13 cellular contexts compared by ENCODE assay signal in genomic region chr5:132070460-132071337, GRCh38. TPM values are rescaled to one million over a fixed set of nuclear protein-coding genes. Genes with fewer than 3 reads are reported as not detected.
DNase-seq lines count a peak whose midpoint lies in the region; ATAC-seq, FAIRE-seq and TF ChIP-seq lines count a peak whose summit lies in the region.
"Had no signal": no experiment of that assay in that cellular context is flagged by ENCODE, and none has a peak within 500 bp of the region (broad histone marks: within the 10 kb centered on the region; RNA-seq: fewer than 3 reads in every experiment).

No MANE protein-coding gene starts in this region.

- CTCF ChIA-PET in CD4-positive, alpha-beta memory T cell (lab: Charles Lee; ENCODE audit: partially characterized antibody) = no interaction called here

- H3K4me3 ChIP-seq in CD4-positive, alpha-beta memory T cell (ENCODE audit: low read length in 2 of 2) = no peak overlapping the region
- no peak overlapping the region for H3K4me3 ChIP-seq in NB4 (ENCODE audit: low read depth, low read length)
- H3K4me3 ChIP-seq in astrocyte (ENCODE audit: insufficient read depth, low read depth, low read length) = no peak overlapping the region
- H3K4me3 ChIP-seq in osteoblast (ENCODE audit: insufficient read depth, low read length) = no peak overlapping the region
- H3K4me3 ChIP-seq: colonic mucosa had no signal

- no peak for DNase-seq in CD4-positive, alpha-beta memory T cell
- DNase-seq in NB4 (ENCODE audit: low read depth) (peak; percentile 15), astrocyte (ENCODE audit: low read depth) (peak; percentile 59), osteoblast (ENCODE audit: insufficient read length, low spot score, missing footprints) (peak; percentile 89)
- DNase-seq: colonic mucosa, DMS53, H7, naive B cell, NCI-H1417 treated with DMSO at 0.1 percent for 48 hours had no signal

- H3K27ac Mint-ChIP-seq in CD4-positive, alpha-beta memory T cell = peak overlapping the region in 4 of 7 donors; percentile 1 to 29 (median 18)
- peak overlapping the region; percentile 21 for H3K27ac Mint-ChIP-seq in astrocyte (ENCODE audit: unreplicated experiment)

- H3K9ac ChIP-seq in astrocyte (ENCODE audit: low read length) = no peak overlapping the region

- ATAC-seq in HG02840 (IDR thresholded peaks at IDR 0.05; ENCODE audit: low FRiP score, unreplicated experiment) = no peak
- no peak for ATAC-seq in GM19452 (IDR thresholded peaks at IDR 0.05; ENCODE audit: unreplicated experiment)
- no peak for ATAC-seq in GM21825 (IDR thresholded peaks at IDR 0.05; ENCODE audit: unreplicated experiment)
- no peak for ATAC-seq in HG03159 (IDR thresholded peaks at IDR 0.05; ENCODE audit: unreplicated experiment)

- H3K4me3 Mint-ChIP-seq in CD4-positive, alpha-beta memory T cell = peak overlapping the region in 1 of 8 donors; percentile 25
- H3K4me3 Mint-ChIP-seq in astrocyte (ENCODE audit: unreplicated experiment) = no peak overlapping the region
- H3K4me3 Mint-ChIP-seq: naive B cell had no signal

- no peaks in the 10 kb centered on the region for H3K9me3 ChIP-seq in CD4-positive, alpha-beta memory T cell (ENCODE audit: control insufficient read depth in 1 of 2, low read length in 2 of 2)
- H3K9me3 ChIP-seq in astrocyte (ENCODE audit: insufficient read depth, low read depth, low read length) (no peaks in the 10 kb centered on the region), osteoblast (ENCODE audit: low read depth, low read length) (no peaks in the 10 kb centered on the region)
- H3K9me3 ChIP-seq: colonic mucosa had no signal

- H3K9me3 Mint-ChIP-seq in CD4-positive, alpha-beta memory T cell = no peaks in the 10 kb centered on the region
- peaks cover 5% of the 10 kb centered on the region for H3K9me3 Mint-ChIP-seq in astrocyte (ENCODE audit: unreplicated experiment)
- H3K9me3 Mint-ChIP-seq: naive B cell had no signal

- H3K27me3 ChIP-seq in CD4-positive, alpha-beta memory T cell (ENCODE audit: insufficient read depth, low read length) = no peaks in the 10 kb centered on the region
- H3K27me3 ChIP-seq in astrocyte (ENCODE audit: insufficient read depth, low read length) (no peaks in the 10 kb centered on the region), osteoblast (ENCODE audit: insufficient read depth, low read length) (no peaks in the 10 kb centered on the region)
- H3K27me3 ChIP-seq: colonic mucosa had no signal

- no peak overlapping the region for H2AFZ ChIP-seq in astrocyte (ENCODE audit: low read depth, low read length)
- no peak overlapping the region for H2AFZ ChIP-seq in osteoblast (ENCODE audit: low read length)

- peaks cover 33% of the 10 kb centered on the region for H3K4me1 ChIP-seq in CD4-positive, alpha-beta memory T cell (ENCODE audit: insufficient read depth, low read length)
- H3K4me1 ChIP-seq in astrocyte (ENCODE audit: insufficient read depth, low read length) (peaks cover 19% of the 10 kb centered on the region), osteoblast (ENCODE audit: insufficient read depth, low read length) (peaks cover 16% of the 10 kb centered on the region)
- H3K4me1 ChIP-seq: colonic mucosa had no signal

- peaks cover 12 to 64% (median 37%) of the 10 kb centered on the region in 4 donors for H3K4me1 Mint-ChIP-seq in CD4-positive, alpha-beta memory T cell
- H3K4me1 Mint-ChIP-seq in astrocyte (ENCODE audit: low read depth, unreplicated experiment) = no peaks in the 10 kb centered on the region
- H3K4me1 Mint-ChIP-seq: naive B cell had no signal

- TF ChIP-seq CTCF in NB4 (IDR thresholded peaks at IDR 0.05; ENCODE audit: low read depth, low read length) (no peak), astrocyte (IDR thresholded peaks at IDR 0.05; ENCODE audit: insufficient read depth, low read depth, low read length) (no peak), osteoblast (IDR thresholded peaks at IDR 0.05; ENCODE audit: extremely low read depth, low read depth, low read length) (no peak)

- no peak overlapping the region for H3K27ac ChIP-seq in CD4-positive, alpha-beta memory T cell (ENCODE audit: low read depth, low read length)
- no peak overlapping the region for H3K27ac ChIP-seq in astrocyte (ENCODE audit: low read depth, low read length)
- peak overlapping the region; percentile 14 for H3K27ac ChIP-seq in osteoblast (ENCODE audit: low read depth, low read length)
- H3K27ac ChIP-seq: colonic mucosa had no signal

- H3K79me2 ChIP-seq in astrocyte (ENCODE audit: insufficient read depth, low read length) = no peaks in the 10 kb centered on the region
- no peaks in the 10 kb centered on the region for H3K79me2 ChIP-seq in osteoblast (ENCODE audit: insufficient read depth, low read length)

- no peak for FAIRE-seq in astrocyte (lab: Jason Lieb, UNC)

- no peak for TF ChIP-seq POLR2A in NB4 (IDR thresholded peaks at IDR 0.05; ENCODE audit: extremely low read depth, insufficient read length)

- H3K36me3 Mint-ChIP-seq in CD4-positive, alpha-beta memory T cell = no peaks in the 10 kb centered on the region
- no peaks in the 10 kb centered on the region for H3K36me3 Mint-ChIP-seq in astrocyte (ENCODE audit: low read depth, unreplicated experiment)
- H3K36me3 Mint-ChIP-seq: naive B cell had no signal

- intact Hi-C loops in CD4-positive, alpha-beta memory T cell (cut with micrococcal nuclease) = no loop called here

- no peaks in the 10 kb centered on the region for H3K27me3 Mint-ChIP-seq in CD4-positive, alpha-beta memory T cell
- H3K27me3 Mint-ChIP-seq in astrocyte (ENCODE audit: low read depth, unreplicated experiment) = peaks cover 29% of the 10 kb centered on the region
- H3K27me3 Mint-ChIP-seq: naive B cell had no signal

- no peaks in the 10 kb centered on the region for H4K20me1 ChIP-seq in astrocyte (ENCODE audit: insufficient read depth, low read length)
- no peaks in the 10 kb centered on the region for H4K20me1 ChIP-seq in osteoblast (ENCODE audit: insufficient read depth, low read length)

- H3K4me2 ChIP-seq in astrocyte (ENCODE audit: low read length) (no peak overlapping the region), osteoblast (ENCODE audit: insufficient read depth, low read length) (no peak overlapping the region)

- H3K36me3 ChIP-seq in CD4-positive, alpha-beta memory T cell (ENCODE audit: insufficient read depth, low read length) = no peaks in the 10 kb centered on the region
- H3K36me3 ChIP-seq in astrocyte (ENCODE audit: insufficient read depth, low read length) (no peaks in the 10 kb centered on the region), osteoblast (ENCODE audit: insufficient read depth, low read length) (no peaks in the 10 kb centered on the region)
- H3K36me3 ChIP-seq: colonic mucosa had no signal

- POLR2A ChIA-PET in CD4-positive, alpha-beta memory T cell (lab: Charles Lee; ENCODE audit: partially characterized antibody) = interaction anchor here (1.4 kb wide), 1 partner anchor 28 kb away, joined by 3 read pairs; no protein-coding TSS in a partner anchor

RNA-seq across cellular contexts. Expression of gene CSF2, which starts 2.9 kb away (rescaled TPM):
- not detected for total RNA-seq in CD4-positive, alpha-beta memory T cell
- under 1 TPM in 1 of 2 donors, not detected in 1; 0.77 TPM for polyA plus RNA-seq in CD4-positive, alpha-beta memory T cell
- total RNA-seq in astrocyte (not detected in 2 replicates), osteoblast (not detected in 2 replicates)
- total RNA-seq: H7 had no signal

RNA-seq across cellular contexts. Expression of gene IL3, which starts 10.2 kb away (rescaled TPM):
- total RNA-seq in CD4-positive, alpha-beta memory T cell = not detected
- not detected for polyA plus RNA-seq in CD4-positive, alpha-beta memory T cell
- total RNA-seq in astrocyte (not detected in 2 replicates), osteoblast (not detected in 2 replicates)
- total RNA-seq: H7 had no signal

RNA-seq across cellular contexts. Expression of gene ACSL6, which starts 59.2 kb away (rescaled TPM):
- 10 to 100 TPM; 50.4 to 51.7 TPM for total RNA-seq in CD4-positive, alpha-beta memory T cell
- 10 to 100 TPM; 11.1 to 18.4 TPM for polyA plus RNA-seq in CD4-positive, alpha-beta memory T cell
- total RNA-seq in astrocyte = 0.07 TPM in 1 of 2 replicates, not detected in the other
- not detected in 2 replicates for total RNA-seq in osteoblast

Comparison
In these comparisons a context has a peak if more than half of its experiments do, and no peak if none do; other contexts are left out.
1. DNase-seq: peak in NB4 (single experiment), astrocyte (single experiment) and osteoblast (single experiment); none in CD4-positive, alpha-beta memory T cell (0 of 5).
2. RNA of gene ACSL6, which starts 59.2 kb away (total RNA-seq): 50.4 to 51.7 TPM in CD4-positive, alpha-beta memory T cell; 0.07 TPM in astrocyte and not detected in osteoblast; every median in the first group is over 10 times any median in the second.